In the genomic region with DNA sequence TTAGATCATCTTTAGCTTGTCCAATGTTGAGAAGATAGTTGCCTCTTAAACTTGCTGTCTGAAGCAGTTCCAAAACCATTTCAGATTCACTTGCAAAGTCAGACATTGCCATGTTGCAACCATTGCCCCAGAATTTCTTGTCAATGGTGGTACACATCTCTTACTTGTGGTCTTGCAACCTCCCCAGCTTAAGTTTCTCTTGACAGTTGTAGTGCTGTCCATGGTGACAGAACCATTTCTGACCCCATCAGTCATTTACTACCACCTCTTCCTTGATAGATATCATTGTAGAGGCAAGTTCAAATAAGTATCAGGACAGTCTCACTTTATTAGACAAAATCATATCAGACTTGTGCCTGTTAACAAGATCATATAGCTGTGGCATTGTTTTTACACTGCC, we compare ENCODE assay signal across 21 cellular contexts.
A peak's percentile ranks its signal among the peaks of the same experiment; 100 is the strongest.
DNase-seq lines count a peak whose midpoint lies in the region; ATAC-seq and TF ChIP-seq lines count a peak whose summit lies in the region.
"Had no signal": no experiment of that assay in that cellular context is flagged by ENCODE, and none has a peak within 500 bp of the region (broad histone marks: within the 10 kb centered on the region; RNA-seq: fewer than 3 reads in every experiment).

No MANE protein-coding gene starts in this region.

- TF ChIP-seq POLR2A in HCT116 (IDR thresholded peaks at IDR 0.05; ENCODE audit: borderline replicate concordance, extremely low read depth, insufficient read depth, insufficient read length): no peak

- no peak overlapping the region for H3K9ac ChIP-seq in HCT116 (ENCODE audit: low read length)
- H3K9ac ChIP-seq: BLaER1 had no signal

- H3K4me3 ChIP-seq in GM23338 (no peak overlapping the region), HCT116 (replicated peaks in 1 of 2; ENCODE audit: low read depth in 1 of 2, low read length in 2 of 2) (no peak overlapping the region)
- H3K4me3 ChIP-seq: BLaER1 had no signal

- CTCF ChIA-PET in activated CD8-positive, alpha-beta memory T cell treated with anti-CD3 and anti-CD28 coated beads, Interleukin-2, amount 10 ng/mL, durations not matched to agents 7 days and 5 days (lab: Charles Lee): interaction anchor here (1.3 to 1.9 kb wide), 6 partner anchors 10 to 343 kb away, joined by 3 to 7 read pairs (median 4); no protein-coding TSS in a partner anchor
- CTCF ChIA-PET in HCT116 (lab: Charles Lee): no interaction called here

- peak; percentile 45 for DNase-seq in activated CD8-positive, alpha-beta memory T cell treated with anti-CD3 and anti-CD28 coated beads, Interleukin-2, amount 10 ng/mL, durations not matched to agents 7 days and 5 days
- DNase-seq in activated CD8-positive, alpha-beta memory T cell treated with anti-CD3 and anti-CD28 coated beads, Interleukin-2, amount 50 U/mL, for 48 hours: no peak
- DNase-seq in GM23338 (ENCODE audit: low spot score): no peak
- no peak for DNase-seq in HCT116 (ENCODE audit: low read depth, low spot score)
- no peak for DNase-seq in NCI-H510A treated with DMSO at 0.1 percent for 48 hours (lab: John Stamatoyannopoulos, UW)
- no peak for DNase-seq in NCI-H2171 (lab: John Stamatoyannopoulos, UW)
- DNase-seq: 8988T; ACHN; BE2C; C1 segment of cervical spinal cord; CD4-positive, alpha-beta memory T cell; CD4-positive, CD25-positive, alpha-beta regulatory T cell; CD8-positive, alpha-beta memory T cell; COR-L47; DMS 273 treated with DMSO at 0.1 percent for 48 hours; DMS79 treated with DMSO at 0.1 percent for 48 hours; GF-D8 had no signal

- BruUV-seq in HCT116 (replicated peaks; lab: Mats Ljungman, UMichigan): no TSS peak

- intact Hi-C loops in HCT116 (cut with micrococcal nuclease): no loop called here

- TF ChIP-seq RAD21 in HCT116 (IDR thresholded peaks at IDR 0.05; ENCODE audit: low read depth): no peak
- no peak for TF ChIP-seq RAD21 in Ishikawa (IDR thresholded peaks at IDR 0.05; ENCODE audit: low read depth)

- no peak for TF ChIP-seq EP300 in Ishikawa (IDR thresholded peaks at IDR 0.05; ENCODE audit: borderline replicate concordance)

- H2AFZ ChIP-seq in GM23338 (no peak overlapping the region), HCT116 (ENCODE audit: low read depth, low read length, poor library complexity, severe bottlenecking) (no peak overlapping the region)

- H3K9me3 ChIP-seq in HCT116 (ENCODE audit: control insufficient read depth in 1 of 2, insufficient read depth in 1 of 2, low read depth in 1 of 2, low read length in 2 of 2): no peaks in the 10 kb centered on the region
- H3K9me3 ChIP-seq: BE2C, BLaER1 had no signal

- RAD21 ChIA-PET in HCT116 (lab: Charles Lee; ENCODE audit: low non-redundant PET in 1 of 2, low total read pairs in 2 of 2, uncharacterized antibody in 2 of 2, unreplicated experiment in 2 of 2): no interaction called here

- H3K36me3 ChIP-seq in GM23338 (ENCODE audit: insufficient read depth): no peaks in the 10 kb centered on the region
- no peaks in the 10 kb centered on the region for H3K36me3 ChIP-seq in HCT116 (ENCODE audit: control insufficient read depth in 1 of 2, insufficient read depth in 2 of 2, low read length in 2 of 2)
- H3K36me3 ChIP-seq: BE2C, BLaER1 had no signal

- no peak overlapping the region for H3K4me3 Mint-ChIP-seq in activated CD8-positive, alpha-beta memory T cell treated with anti-CD3 and anti-CD28 coated beads, Interleukin-2, amount 10 ng/mL, durations not matched to agents 7 days and 5 days
- no peak overlapping the region for H3K4me3 Mint-ChIP-seq in GM23338
- H3K4me3 Mint-ChIP-seq: CD14-positive monocyte; CD4-positive, alpha-beta memory T cell; CD4-positive, CD25-positive, alpha-beta regulatory T cell; CD8-positive, alpha-beta memory T cell had no signal

- H3K9me2 ChIP-seq in GM23338 (ENCODE audit: insufficient read depth) (peaks cover 15% of the 10 kb centered on the region; the same call in 1 of the 2 replicates), HCT116 (ENCODE audit: insufficient read depth) (no peaks in the 10 kb centered on the region)

- no peaks in the 10 kb centered on the region for H3K27me3 Mint-ChIP-seq in activated CD8-positive, alpha-beta memory T cell treated with anti-CD3 and anti-CD28 coated beads, Interleukin-2, amount 10 ng/mL, durations not matched to agents 7 days and 5 days
- H3K27me3 Mint-ChIP-seq in GM23338 (ENCODE audit: insufficient read depth, low read depth, poor library complexity): no peaks in the 10 kb centered on the region
- H3K27me3 Mint-ChIP-seq: CD4-positive, alpha-beta memory T cell had no signal

- no peaks in the 10 kb centered on the region for H3K9me3 Mint-ChIP-seq in activated CD8-positive, alpha-beta memory T cell treated with anti-CD3 and anti-CD28 coated beads, Interleukin-2, amount 10 ng/mL, durations not matched to agents 7 days and 5 days (ENCODE audit: low read depth)
- no peaks in the 10 kb centered on the region for H3K9me3 Mint-ChIP-seq in GM23338
- H3K9me3 Mint-ChIP-seq: CD8-positive, alpha-beta memory T cell had no signal

- H3K27me3 ChIP-seq in GM23338 (ENCODE audit: insufficient read depth) (no peaks in the 10 kb centered on the region), HCT116 (ENCODE audit: insufficient read depth, low read length) (0 out of 2 replicates have a peak, but pooled peaks cover 17% of the 10 kb centered on the region)
- H3K27me3 ChIP-seq: BE2C, BLaER1 had no signal

- peak; percentile 61 for ATAC-seq in activated CD8-positive, alpha-beta memory T cell treated with anti-CD3 and anti-CD28 coated beads, Interleukin-2, amount 10 ng/mL, durations not matched to agents 7 days and 5 days
- ATAC-seq in GM23338 (no peak), HCT116 (no peak), HG02885 (IDR thresholded peaks at IDR 0.05; ENCODE audit: poor library complexity, unreplicated experiment) (no peak)

- H3K4me2 ChIP-seq in GM23338 (no peak overlapping the region), HCT116 (ENCODE audit: low read length) (no peak overlapping the region)
- H3K4me2 ChIP-seq: BLaER1 had no signal

- H3K27ac Mint-ChIP-seq in activated CD8-positive, alpha-beta memory T cell treated with anti-CD3 and anti-CD28 coated beads, Interleukin-2, amount 10 ng/mL, durations not matched to agents 7 days and 5 days: no peak overlapping the region
- H3K27ac Mint-ChIP-seq in GM23338: no peak overlapping the region
- H3K27ac Mint-ChIP-seq: CD14-positive monocyte; CD4-positive, alpha-beta memory T cell; CD4-positive, CD25-positive, alpha-beta regulatory T cell; CD8-positive, alpha-beta memory T cell had no signal

- H3K79me2 ChIP-seq in GM23338 (replicated peaks; ENCODE audit: insufficient read depth) (no peaks in the 10 kb centered on the region), HCT116 (ENCODE audit: insufficient read depth, low read length) (no peaks in the 10 kb centered on the region)

- H4K20me1 ChIP-seq in GM23338 (replicated peaks; ENCODE audit: insufficient read depth) (no peaks in the 10 kb centered on the region), HCT116 (ENCODE audit: insufficient read depth) (no peaks in the 10 kb centered on the region)
- H4K20me1 ChIP-seq: BLaER1 had no signal

- no peak overlapping the region for H3K27ac ChIP-seq in GM23338 (ENCODE audit: low read depth)
- no peak overlapping the region for H3K27ac ChIP-seq in HCT116 (ENCODE audit: low read depth, low read length)
- H3K27ac ChIP-seq: BLaER1 had no signal

- POLR2A ChIA-PET in HCT116 (lab: Charles Lee): no interaction called here

- H3K4me1 ChIP-seq in GM23338 (ENCODE audit: insufficient read depth) (no peaks in the 10 kb centered on the region), HCT116 (ENCODE audit: control insufficient read depth in 1 of 2, insufficient read depth in 2 of 2, low read length in 2 of 2) (no peaks in the 10 kb centered on the region)
- H3K4me1 ChIP-seq: BE2C, BLaER1 had no signal

- H3K4me1 Mint-ChIP-seq in activated CD8-positive, alpha-beta memory T cell treated with anti-CD3 and anti-CD28 coated beads, Interleukin-2, amount 10 ng/mL, durations not matched to agents 7 days and 5 days: peaks cover 21% of the 10 kb centered on the region
- H3K4me1 Mint-ChIP-seq in GM23338: no peaks in the 10 kb centered on the region
- H3K4me1 Mint-ChIP-seq: CD14-positive monocyte; CD4-positive, alpha-beta memory T cell; CD4-positive, CD25-positive, alpha-beta regulatory T cell; CD8-positive, alpha-beta memory T cell had no signal

- no peaks in the 10 kb centered on the region for H3F3A ChIP-seq in GM23338 (replicated peaks; ENCODE audit: low read depth)

- peaks cover 2% of the 10 kb centered on the region for H3K36me3 Mint-ChIP-seq in activated CD8-positive, alpha-beta memory T cell treated with anti-CD3 and anti-CD28 coated beads, Interleukin-2, amount 10 ng/mL, durations not matched to agents 7 days and 5 days
- no peaks in the 10 kb centered on the region for H3K36me3 Mint-ChIP-seq in GM23338 (ENCODE audit: low read depth)
- H3K36me3 Mint-ChIP-seq: CD14-positive monocyte; CD4-positive, alpha-beta memory T cell; CD4-positive, CD25-positive, alpha-beta regulatory T cell; CD8-positive, alpha-beta memory T cell had no signal

- TF ChIP-seq CTCF in GM23338 (conservative IDR thresholded peaks at IDR 0.05; ENCODE audit: low read depth in 2 of 2) (no peak), HCT116 (IDR thresholded peaks at IDR 0.05 in 2 of 3, conservative IDR thresholded peaks at IDR 0.05 in 1 of 3; ENCODE audit: borderline replicate concordance in 1 of 3, insufficient read depth in 1 of 3, low read depth in 2 of 3, low read length in 2 of 3) (no peak)

TF ChIP-seq in HCT116, 20 proteins besides CTCF, POLR2A, EP300 and RAD21 (continues in another document):
- TF ChIP-seq YY1 (IDR thresholded peaks at IDR 0.05; ENCODE audit: extremely low read depth, insufficient replicate concordance, low read depth, low read length): no peak
